ENCODE assay signal across 9 cellular contexts in genomic region chr1:206471415-206471801, GRCh38. TPM values are rescaled to one million over a fixed set of nuclear protein-coding genes. Genes with fewer than 3 reads are reported as not detected.
A peak's percentile ranks its signal among the peaks of the same experiment; 100 is the strongest.
DNase-seq lines count a peak whose midpoint lies in the region; ATAC-seq, FAIRE-seq and TF ChIP-seq lines count a peak whose summit lies in the region.
"Had no signal": no experiment of that assay in that cellular context is flagged by ENCODE, and none has a peak within 500 bp of the region (broad histone marks: within the 10 kb centered on the region; RNA-seq: fewer than 3 reads in every experiment).

No MANE protein-coding gene starts in this region.

- no peaks in the 10 kb centered on the region for H3K79me1 ChIP-seq in mesendoderm (ENCODE audit: low read length)

- H3K36me3 ChIP-seq in BLaER1 treated with 17β-estradiol and CSF1 and Interleukin-3, amounts not matched to agents 10 nM and 100 nM: peaks cover 25 to 36% (median 33%) of the 10 kb centered on the region in 11 experiments
- H3K36me3 ChIP-seq in mesendoderm (ENCODE audit: control insufficient read depth, insufficient read depth, low read length): no peaks in the 10 kb centered on the region
- H3K36me3 ChIP-seq in pancreas: no peaks in the 10 kb centered on the region

- no CpG with 5 or more reads among the region's 7 CpGs for WGBS in mesendoderm (ENCODE audit: extremely low coverage, insufficient coverage, low lambda C conversion rate)
- 71 to 76% methylated on average over 7 of the region's 7 CpGs for WGBS in pancreas, 2 donors

- no peaks in the 10 kb centered on the region for H3K79me2 ChIP-seq in mesendoderm (ENCODE audit: control insufficient read depth, insufficient read depth, low read length)

- no peak overlapping the region for H2AK5ac ChIP-seq in mesendoderm (ENCODE audit: low read length)

- no peak for DNase-seq in HFF-Myc (ENCODE audit: extremely low read depth, low read depth)
- no peak for DNase-seq in activated T-helper 2 cell treated with anti-CD3 and anti-CD28 coated beads, Interferon-gamma antibody, Interleukin-2, Interleukin-4, amounts not matched to agents 10 μg/mL and 5 μg/mL and 100 μg/mL, durations not matched to agents 14 hours and 24 hours and 36 hours (ENCODE audit: low spot score)
- DNase-seq in mesendoderm: peak; percentile 23
- no peak for DNase-seq in midbrain (lab: John Stamatoyannopoulos, UW)
- no peak for DNase-seq in pancreas
- no peak for DNase-seq in posterior vena cava (ENCODE audit: low spot score)
- DNase-seq: SW 1271 had no signal

- H4K20me1 ChIP-seq in BLaER1 treated with 17β-estradiol and CSF1 and Interleukin-3, amounts not matched to agents 10 nM and 100 nM: peaks cover 0 to 7% (median 0%) of the 10 kb centered on the region in 11 experiments; a peak in 5 of 22 replicates

- H3K36me3 Mint-ChIP-seq in activated T-helper 2 cell treated with anti-CD3 and anti-CD28 coated beads, Interferon-gamma antibody, Interleukin-2, Interleukin-4, amounts not matched to agents 10 μg/mL and 5 μg/mL and 100 μg/mL, durations not matched to agents 14 hours and 24 hours and 36 hours (ENCODE audit: low read depth): peaks cover 44% of the 10 kb centered on the region

- peaks cover 77% of the 10 kb centered on the region for H3K4me1 Mint-ChIP-seq in activated T-helper 2 cell treated with anti-CD3 and anti-CD28 coated beads, Interferon-gamma antibody, Interleukin-2, Interleukin-4, amounts not matched to agents 10 μg/mL and 5 μg/mL and 100 μg/mL, durations not matched to agents 14 hours and 24 hours and 36 hours (ENCODE audit: low read depth)

- TF ChIP-seq CTCF in HFF-Myc (IDR thresholded peaks at IDR 0.05; ENCODE audit: low read depth, low read length, missing control alignments) (no peak), pancreas (IDR thresholded peaks at IDR 0.05) (no peak)

- H3K27ac Mint-ChIP-seq in activated T-helper 2 cell treated with anti-CD3 and anti-CD28 coated beads, Interferon-gamma antibody, Interleukin-2, Interleukin-4, amounts not matched to agents 10 μg/mL and 5 μg/mL and 100 μg/mL, durations not matched to agents 14 hours and 24 hours and 36 hours: peak overlapping the region; percentile 94

- peak overlapping the region; percentile 68 to 95 (median 84) for H3K4me3 ChIP-seq in BLaER1 treated with 17β-estradiol and CSF1 and Interleukin-3, amounts not matched to agents 10 nM and 100 nM
- peak overlapping the region; percentile 76 for H3K4me3 ChIP-seq in HFF-Myc (replicated peaks; ENCODE audit: low read depth, low read length)
- H3K4me3 ChIP-seq in mesendoderm (ENCODE audit: low read length): no peak overlapping the region
- H3K4me3 ChIP-seq in pancreas: peak overlapping the region in 2 of 4 donors; percentile 61 to 66

- H3K27me3 ChIP-seq in BLaER1 treated with 17β-estradiol and CSF1 and Interleukin-3, amounts not matched to agents 10 nM and 100 nM: no peaks in the 10 kb centered on the region
- H3K27me3 ChIP-seq in mesendoderm (ENCODE audit: insufficient read depth, low read length, poor library complexity): no peaks in the 10 kb centered on the region
- H3K27me3 ChIP-seq in pancreas: no peaks in the 10 kb centered on the region

- H2BK15ac ChIP-seq in mesendoderm (replicated peaks; ENCODE audit: low read depth): no peak overlapping the region

- intact Hi-C loops in activated T-helper 2 cell treated with anti-CD3 and anti-CD28 coated beads, Interferon-gamma antibody, Interleukin-2, Interleukin-4, amounts not matched to agents 10 μg/mL and 5 μg/mL and 100 μg/mL, durations not matched to agents 14 hours and 24 hours and 36 hours (cut with micrococcal nuclease): loop anchor here (10.0 kb wide), 1 partner anchor 333 kb away; no protein-coding TSS in a partner anchor
- intact Hi-C loops in pancreas (cut with DNase I) (no loop called here), posterior vena cava (cut with DNase I) (loop anchor here in 1 of 2 donors (10.0 kb wide), 1 partner anchor 703 kb away; no protein-coding TSS in a partner anchor)

- H3K4me1 ChIP-seq in BLaER1 treated with 17β-estradiol and CSF1 and Interleukin-3, amounts not matched to agents 10 nM and 100 nM: peaks cover 69 to 86% (median 75%) of the 10 kb centered on the region in 10 experiments
- H3K4me1 ChIP-seq in mesendoderm (ENCODE audit: control insufficient read depth, low read depth, low read length) (peaks cover 20% of the 10 kb centered on the region), pancreas (peaks cover 0 to 17% (median 4%) of the 10 kb centered on the region in 3 donors)

- no peaks in the 10 kb centered on the region for H3K27me3 Mint-ChIP-seq in activated T-helper 2 cell treated with anti-CD3 and anti-CD28 coated beads, Interferon-gamma antibody, Interleukin-2, Interleukin-4, amounts not matched to agents 10 μg/mL and 5 μg/mL and 100 μg/mL, durations not matched to agents 14 hours and 24 hours and 36 hours (ENCODE audit: low read depth)

- H3K4me3 Mint-ChIP-seq in activated T-helper 2 cell treated with anti-CD3 and anti-CD28 coated beads, Interferon-gamma antibody, Interleukin-2, Interleukin-4, amounts not matched to agents 10 μg/mL and 5 μg/mL and 100 μg/mL, durations not matched to agents 14 hours and 24 hours and 36 hours (ENCODE audit: low read depth): peak overlapping the region; percentile 94

- H3K56ac ChIP-seq in mesendoderm (ENCODE audit: low read length): peak overlapping the region; percentile 89

- no peaks in the 10 kb centered on the region for H3K9me3 ChIP-seq in BLaER1 treated with 17β-estradiol and CSF1 and Interleukin-3, amounts not matched to agents 10 nM and 100 nM (replicated peaks in 1 of 11)
- no peaks in the 10 kb centered on the region for H3K9me3 ChIP-seq in pancreas

- peak overlapping the region; percentile 82 for H2BK5ac ChIP-seq in mesendoderm (ENCODE audit: low read length)

- H4K8ac ChIP-seq in mesendoderm (ENCODE audit: low read depth, low read length): no peak overlapping the region

- no peak overlapping the region for H3K4ac ChIP-seq in mesendoderm (ENCODE audit: low read depth, low read length)

- no peak overlapping the region for H4K5ac ChIP-seq in mesendoderm (ENCODE audit: low read length)

- H3K18ac ChIP-seq in mesendoderm (ENCODE audit: low read length): peak overlapping the region; percentile 1

- H3K9ac ChIP-seq in BLaER1 treated with 17β-estradiol and CSF1 and Interleukin-3, amounts not matched to agents 10 nM and 100 nM: peak overlapping the region; percentile 81 to 95 (median 90); a peak in 21 of 22 replicates
- peak overlapping the region; percentile 63 for H3K9ac ChIP-seq in mesendoderm (ENCODE audit: low read length)

- peak overlapping the region in 10 of 11 experiments; percentile 77 to 95 (median 94); a peak in 21 of 22 replicates for H3K27ac ChIP-seq in BLaER1 treated with 17β-estradiol and CSF1 and Interleukin-3, amounts not matched to agents 10 nM and 100 nM
- peak overlapping the region; percentile 24 for H3K27ac ChIP-seq in mesendoderm (ENCODE audit: low read depth, low read length)
- no peak overlapping the region for H3K27ac ChIP-seq in pancreas

- ATAC-seq in pancreas (no peak), HG03175 (IDR thresholded peaks at IDR 0.05; ENCODE audit: unreplicated experiment) (no peak)

- peak overlapping the region; percentile 91 to 99 (median 97) for H3K4me2 ChIP-seq in BLaER1 treated with 17β-estradiol and CSF1 and Interleukin-3, amounts not matched to agents 10 nM and 100 nM
- H3K4me2 ChIP-seq in mesendoderm (ENCODE audit: low read length): peak overlapping the region; percentile 92

- H3K9me3 Mint-ChIP-seq in activated T-helper 2 cell treated with anti-CD3 and anti-CD28 coated beads, Interferon-gamma antibody, Interleukin-2, Interleukin-4, amounts not matched to agents 10 μg/mL and 5 μg/mL and 100 μg/mL, durations not matched to agents 14 hours and 24 hours and 36 hours: no peaks in the 10 kb centered on the region

- no peak overlapping the region for H2BK120ac ChIP-seq in mesendoderm (ENCODE audit: low read depth, low read length)

- no peak for FAIRE-seq in pancreas (lab: Jason Lieb, UNC)

- H3K23ac ChIP-seq in mesendoderm (ENCODE audit: low read length): no peak overlapping the region

RNA-seq across cellular contexts. Expression of gene IKBKE, which starts 1.1 kb away (rescaled TPM):
- total RNA-seq in activated T-helper 2 cell treated with anti-CD3 and anti-CD28 coated beads, Interferon-gamma antibody, Interleukin-2, Interleukin-4, amounts not matched to agents 10 μg/mL and 5 μg/mL and 100 μg/mL, durations not matched to agents 14 hours and 24 hours and 36 hours: 33.8 and 33.9 TPM in 2 replicates
- polyA plus RNA-seq in mesendoderm (2013, experiment 1 of 2): 3.7 TPM
- 3.8 TPM for polyA plus RNA-seq in mesendoderm (2013, experiment 2 of 2)
- 1 to 10 TPM; 1.8 to 9.9 (median 3.1) TPM for total RNA-seq in pancreas
- 1 to 10 TPM; 3.4 to 6.4 TPM for polyA plus RNA-seq in pancreas
- 1 to 10 TPM; 4.8 to 6.5 TPM for total RNA-seq in posterior vena cava

RNA-seq across cellular contexts. Expression of gene RASSF5, which starts 35.9 kb away (rescaled TPM):
- 180 and 182 TPM in 2 replicates for total RNA-seq in activated T-helper 2 cell treated with anti-CD3 and anti-CD28 coated beads, Interferon-gamma antibody, Interleukin-2, Interleukin-4, amounts not matched to agents 10 μg/mL and 5 μg/mL and 100 μg/mL, durations not matched to agents 14 hours and 24 hours and 36 hours
- polyA plus RNA-seq in mesendoderm (2013, experiment 1 of 2): 1.4 TPM
- 1.8 TPM for polyA plus RNA-seq in mesendoderm (2013, experiment 2 of 2)
- total RNA-seq in pancreas (10 to 100 TPM in 4 of 6 donors, 1 to 10 TPM in 2; 8.2 to 17.8 (median 12.5) TPM), posterior vena cava (10 to 100 TPM; 11.0 to 13.3 TPM)
- 10 to 100 TPM in 1 of 2 donors, 1 to 10 TPM in 1; 6.7 to 22.3 TPM for polyA plus RNA-seq in pancreas

Comparison
In these comparisons a context has a peak if more than half of its experiments do, and no peak if none do; other contexts are left out.
1. H3K27ac ChIP-seq: peak in BLaER1 treated with 17β-estradiol and CSF1 and Interleukin-3, amounts not matched to agents 10 nM and 100 nM (10 of 11) and mesendoderm (single experiment); none in pancreas (0 of 4).